10 cellular contexts compared by ENCODE assay signal in the genomic region with DNA sequence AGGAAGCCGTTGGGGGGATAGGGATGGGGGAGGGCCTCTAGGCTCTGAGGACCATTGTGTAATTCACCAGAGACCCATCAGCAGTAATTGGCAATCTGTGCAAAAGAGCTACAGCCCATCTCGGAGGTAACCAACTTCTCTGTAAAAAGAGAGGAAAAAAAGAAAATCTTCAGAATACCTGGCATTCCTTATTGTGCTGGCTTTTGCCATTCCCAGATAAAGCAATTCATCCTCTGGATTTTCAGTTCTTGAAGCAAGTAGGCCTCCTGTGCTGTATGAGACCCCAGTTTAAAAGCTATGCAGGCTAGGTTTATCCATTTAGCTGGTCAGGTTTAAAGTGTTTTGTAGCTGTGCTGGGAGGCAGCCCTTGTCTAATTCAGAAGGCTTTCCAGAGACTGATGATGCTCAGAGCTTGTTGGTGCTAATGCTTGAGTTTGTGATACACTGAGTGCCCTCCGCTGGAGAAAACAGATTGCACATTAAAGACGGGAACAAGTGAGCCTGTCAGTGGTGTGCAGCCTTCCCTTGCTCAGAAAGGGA. TPM values are rescaled to one million over a fixed set of nuclear protein-coding genes. Genes with fewer than 3 reads are reported as not detected.
DNase-seq lines count a peak whose midpoint lies in the region; ATAC-seq lines count a peak whose summit lies in the region.
"Had no signal": no experiment of that assay in that cellular context is flagged by ENCODE, and none has a peak within 500 bp of the region (broad histone marks: within the 10 kb centered on the region; RNA-seq: fewer than 3 reads in every experiment).

Gene LRRTM4, minus strand, starts transcription at position 446 of the 540 bp plus-strand sequence.

- peaks cover 22% of the 10 kb centered on the region for H3K4me1 ChIP-seq in ectodermal cell (ENCODE audit: control insufficient read depth, insufficient read depth, low read length)
- H3K4me1 ChIP-seq: parathyroid adenoma had no signal

- H3K4me3 ChIP-seq in ectodermal cell (ENCODE audit: insufficient read depth, low read depth, low read length), result peak within 1 kb of the TSS; percentile 30

- DNase-seq in G401 (ENCODE audit: low spot score), result peak; percentile 17
- DNase-seq in NCI-H510A (lab: John Stamatoyannopoulos, UW), result peak; percentile 7
- peak; percentile 79 for DNase-seq in midbrain (lab: John Stamatoyannopoulos, UW)
- DNase-seq in posterior vena cava (ENCODE audit: low spot score), result no peak
- no peak for DNase-seq in dermis blood vessel endothelial cell
- DNase-seq in activated CD4-positive, alpha-beta T cell treated with anti-CD3 and anti-CD28 coated beads, Interleukin-2, amount 50 U/mL, for 48 hours, result no peak
- DNase-seq: activated CD4-positive, alpha-beta memory T cell treated with anti-CD3 and anti-CD28 coated beads, Interleukin-2, amount 10 ng/mL, durations not matched to agents 7 days and 5 days had no signal

- no peak for ATAC-seq in HG03097 (IDR thresholded peaks at IDR 0.05; ENCODE audit: low FRiP score, unreplicated experiment)

- no peaks in the 10 kb centered on the region for H3K27me3 ChIP-seq in ectodermal cell (ENCODE audit: control insufficient read depth, insufficient read depth, low read length, poor library complexity, severe bottlenecking)

- no peaks in the 10 kb centered on the region for H3K36me3 ChIP-seq in ectodermal cell (ENCODE audit: control insufficient read depth, insufficient read depth, low read length)

- H3K27ac ChIP-seq in ectodermal cell (ENCODE audit: insufficient read depth, low read depth, low read length, poor library complexity, severe bottlenecking), result peak within 1 kb of the TSS; percentile 74
- H3K27ac ChIP-seq: parathyroid adenoma had no signal

- intact Hi-C loops in posterior vena cava (cut with DNase I), result no loop called here

- H3K9me3 ChIP-seq in ectodermal cell (ENCODE audit: control insufficient read depth, low read length), result no peaks in the 10 kb centered on the region

- 2 to 4% methylated on average over 4 of the region's 4 CpGs for WGBS in ectodermal cell, 2 experiments

- in situ Hi-C loops in G401 (cut with HindIII; ENCODE audit: low sequenced_read_pairs), result no loop called here

RNA-seq across cellular contexts. Expression of gene LRRTM4, which starts in this region (rescaled TPM):
- total RNA-seq in G401 (2014; rRNA removed; shearing (Covaris generic)), result not detected in 2 replicates
- 9.5 TPM for polyA plus RNA-seq in ectodermal cell (2013, experiment 1 of 4)
- 7.2 TPM for polyA plus RNA-seq in ectodermal cell (2013, experiment 2 of 4)
- 5.3 TPM for polyA plus RNA-seq in ectodermal cell (2013, experiment 3 of 4)
- polyA plus RNA-seq in ectodermal cell (2013, experiment 4 of 4), result 7.5 TPM
- total RNA-seq in posterior vena cava (1 to 10 TPM in 1 of 2 donors, under 1 TPM in 1; 0.81 to 1.2 TPM), dermis blood vessel endothelial cell (not detected in 2 replicates)
- total RNA-seq: activated CD4-positive, alpha-beta memory T cell treated with anti-CD3 and anti-CD28 coated beads, Interleukin-2, amount 10 ng/mL, durations not matched to agents 7 days and 5 days had no signal

Comparison
In these comparisons a context has a peak if more than half of its experiments do, and no peak if none do; other contexts are left out.
1. Peak in DNase-seq in G401; RNA of the gene not detected or under 1 TPM.
2. DNase-seq: peak in NCI-H510A (single experiment) and midbrain (single experiment); none in posterior vena cava (single experiment), dermis blood vessel endothelial cell (single experiment) and activated CD4-positive, alpha-beta T cell treated with anti-CD3 and anti-CD28 coated beads, Interleukin-2, amount 50 U/mL, for 48 hours (0 of 2).